Comparison of ENCODE assay signal across 9 cellular contexts in genomic region chr11:47355283-47356128, GRCh38. TPM values are rescaled to one million over a fixed set of nuclear protein-coding genes. Genes with fewer than 3 reads are reported as not detected.
DNase-seq lines count a peak whose midpoint lies in the region; ATAC-seq, FAIRE-seq and TF ChIP-seq lines count a peak whose summit lies in the region.
"Had no signal": no experiment of that assay in that cellular context is flagged by ENCODE, and none has a peak within 500 bp of the region (broad histone marks: within the 10 kb centered on the region; RNA-seq: fewer than 3 reads in every experiment).

No MANE protein-coding gene starts in this region.

- ATAC-seq in GM19324 (IDR thresholded peaks at IDR 0.05; ENCODE audit: low FRiP score, unreplicated experiment) = no peak

- 30 to 51% (median 41%) methylated on average over 31 to 47 of the region's 47 CpGs for WGBS in small intestine, 3 donors

- H2AFZ ChIP-seq in OCI-LY3 (ENCODE audit: low read depth, low read length) = no peak overlapping the region

- no peak overlapping the region for H3K27ac ChIP-seq in OCI-LY3 (ENCODE audit: low read length)
- H3K27ac ChIP-seq in small intestine (ENCODE audit: low read depth in 1 of 2, low read length in 1 of 2) = no peak overlapping the region

- peaks cover 0 to 2% (median 2%) of the 10 kb centered on the region in 3 donors for H3K27me3 Mint-ChIP-seq in immature natural killer cell (ENCODE audit: low read depth in 3 of 3)
- H3K27me3 Mint-ChIP-seq: activated B cell treated with CpG ODN at 0.5 μM for 24 hours had no signal

- no peaks in the 10 kb centered on the region for H4K20me1 ChIP-seq in OCI-LY3 (ENCODE audit: insufficient read depth, low read length)

- H3K9ac ChIP-seq in OCI-LY3 (ENCODE audit: low read length) = no peak overlapping the region

- H3K9me3 Mint-ChIP-seq in immature natural killer cell = no peaks in the 10 kb centered on the region
- H3K9me3 Mint-ChIP-seq: activated B cell treated with CpG ODN at 0.5 μM for 24 hours had no signal

- no peaks in the 10 kb centered on the region for H3K9me3 ChIP-seq in OCI-LY3 (ENCODE audit: insufficient read depth, low read length)
- no peaks in the 10 kb centered on the region for H3K9me3 ChIP-seq in small intestine (ENCODE audit: control insufficient read depth, low read depth)

- no peaks in the 10 kb centered on the region for H3K27me3 ChIP-seq in OCI-LY3 (ENCODE audit: low read depth, low read length)
- no peaks in the 10 kb centered on the region for H3K27me3 ChIP-seq in small intestine (ENCODE audit: control insufficient read depth in 2 of 2, insufficient read depth in 2 of 2, low read length in 2 of 2)

- no peak for FAIRE-seq in small intestine (lab: Jason Lieb, UNC)

- H3K36me3 ChIP-seq in OCI-LY3 (replicated peaks; ENCODE audit: low read depth, low read length) (peaks cover 11% of the 10 kb centered on the region), small intestine (ENCODE audit: control insufficient read depth in 2 of 2, insufficient read depth in 2 of 2, low read length in 2 of 2) (no peaks in the 10 kb centered on the region)

- no peak overlapping the region for H3K4me3 ChIP-seq in OCI-LY3 (ENCODE audit: low read length)
- H3K4me3 ChIP-seq in small intestine (ENCODE audit: low read depth in 1 of 2, low read length in 2 of 2) = peak overlapping the region in 1 of 2 donors; percentile 42

- H3K4me1 ChIP-seq in OCI-LY3 (ENCODE audit: low read length) = no peaks in the 10 kb centered on the region
- no peaks in the 10 kb centered on the region for H3K4me1 ChIP-seq in small intestine (ENCODE audit: control insufficient read depth in 2 of 2, insufficient read depth in 1 of 2, low read depth in 1 of 2, low read length in 1 of 2)

- H3K4me1 Mint-ChIP-seq in immature natural killer cell = peaks cover 11 to 13% of the 10 kb centered on the region in 2 donors

- no peak overlapping the region for H3K4me2 ChIP-seq in OCI-LY3 (ENCODE audit: low read length)

- DNase-seq in DMS153 treated with DMSO at 0.1 percent for 48 hours (lab: John Stamatoyannopoulos, UW; ENCODE audit: unreplicated experiment) = peak; percentile 96
- DNase-seq in HuH-7.5 (ENCODE audit: low spot score) = peak; percentile 94
- peak; percentile 93 for DNase-seq in cerebellar cortex (ENCODE audit: low spot score)
- peak; percentile 91 for DNase-seq in iris pigment epithelial cell (ENCODE audit: low read depth)
- peak; percentile 94 for DNase-seq in small intestine
- DNase-seq in immature natural killer cell = no peak
- DNase-seq: activated B cell treated with CpG ODN at 0.5 μM for 24 hours had no signal

- TF ChIP-seq CTCF in OCI-LY3 (IDR thresholded peaks at IDR 0.05; ENCODE audit: low read depth, low read length) = peak; percentile 35

- H3K4me3 Mint-ChIP-seq in immature natural killer cell = no peak overlapping the region
- H3K4me3 Mint-ChIP-seq: activated B cell treated with CpG ODN at 0.5 μM for 24 hours had no signal

- H3K27ac Mint-ChIP-seq in immature natural killer cell = no peak overlapping the region
- H3K27ac Mint-ChIP-seq: activated B cell treated with CpG ODN at 0.5 μM for 24 hours had no signal

- H3K36me3 Mint-ChIP-seq in immature natural killer cell = no peaks in the 10 kb centered on the region

- H3K79me2 ChIP-seq in OCI-LY3 (ENCODE audit: low read length) = no peaks in the 10 kb centered on the region

RNA-seq across cellular contexts. Expression of gene MYBPC3, which starts 3.0 kb away (rescaled TPM):
- 1 to 10 TPM in 1 of 3 donors, under 1 TPM in 1, not detected in 1; 0.04 to 5.4 TPM for polyA plus RNA-seq in small intestine
- not detected for polyA plus RNA-seq in immature natural killer cell

RNA-seq across cellular contexts. Expression of gene SPI1, which starts 22.8 kb away (rescaled TPM):
- polyA plus RNA-seq in small intestine (10 to 100 TPM in 2 of 3 donors, 1 to 10 TPM in 1; 3.4 to 25.4 (median 13.6) TPM), immature natural killer cell (1 to 10 TPM in 2 of 3 donors, under 1 TPM in 1; 0.95 to 3.6 (median 2.3) TPM)

RNA-seq across cellular contexts. Expression of gene SLC39A13, which starts 52.9 kb away (rescaled TPM):
- polyA plus RNA-seq in small intestine (10 to 100 TPM in 1 of 3 donors, 1 to 10 TPM in 2; 7.8 to 30.9 (median 10.0) TPM), immature natural killer cell (10 to 100 TPM; 22.1 to 33.2 (median 27.7) TPM)

Comparison
In these comparisons a context has a peak if more than half of its experiments do, and no peak if none do; other contexts are left out.
1. DNase-seq: peak in DMS153 treated with DMSO at 0.1 percent for 48 hours (single experiment), HuH-7.5 (single experiment), cerebellar cortex (single experiment), iris pigment epithelial cell (single experiment) and small intestine (single experiment); none in immature natural killer cell (0 of 3).